1 cellular context compared by ENCODE assay signal in the genomic region with DNA sequence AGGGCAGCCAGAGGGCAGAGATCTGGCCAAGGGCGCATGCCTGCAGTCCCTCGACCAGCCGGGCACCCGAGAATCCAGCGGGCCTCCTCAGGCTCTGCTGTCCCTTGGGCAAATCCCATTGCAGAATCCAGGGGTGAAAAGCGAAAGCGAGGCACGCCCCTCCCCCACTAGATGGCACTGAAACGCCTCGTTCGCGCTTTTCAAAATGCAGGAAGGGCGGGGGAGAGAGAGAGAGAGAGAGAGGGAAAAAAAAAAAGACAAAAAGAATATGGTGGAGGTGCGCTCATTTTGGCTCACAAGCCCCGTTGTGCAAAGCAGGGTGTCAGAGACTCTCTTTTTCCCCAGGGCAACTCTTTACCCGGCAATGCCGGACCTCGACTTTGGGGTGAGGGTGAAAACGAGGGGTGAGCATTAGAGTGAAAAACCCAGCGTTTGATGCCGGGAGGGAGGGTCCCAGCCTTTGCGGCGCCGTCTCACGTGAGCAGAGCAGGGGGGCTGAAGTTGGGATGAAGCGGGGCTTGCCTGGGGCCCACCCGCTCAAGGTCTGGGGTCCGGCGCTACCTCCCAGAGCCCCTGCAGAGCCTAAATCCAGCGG.
TF ChIP-seq lines count a peak whose summit lies in the region.

No MANE protein-coding gene starts in this region.

TF ChIP-seq in WTC11, 78 proteins besides CTCF, POLR2A, EP300 and RAD21 (continued from another document and continues in another):
- TF ChIP-seq, protein P1, sequence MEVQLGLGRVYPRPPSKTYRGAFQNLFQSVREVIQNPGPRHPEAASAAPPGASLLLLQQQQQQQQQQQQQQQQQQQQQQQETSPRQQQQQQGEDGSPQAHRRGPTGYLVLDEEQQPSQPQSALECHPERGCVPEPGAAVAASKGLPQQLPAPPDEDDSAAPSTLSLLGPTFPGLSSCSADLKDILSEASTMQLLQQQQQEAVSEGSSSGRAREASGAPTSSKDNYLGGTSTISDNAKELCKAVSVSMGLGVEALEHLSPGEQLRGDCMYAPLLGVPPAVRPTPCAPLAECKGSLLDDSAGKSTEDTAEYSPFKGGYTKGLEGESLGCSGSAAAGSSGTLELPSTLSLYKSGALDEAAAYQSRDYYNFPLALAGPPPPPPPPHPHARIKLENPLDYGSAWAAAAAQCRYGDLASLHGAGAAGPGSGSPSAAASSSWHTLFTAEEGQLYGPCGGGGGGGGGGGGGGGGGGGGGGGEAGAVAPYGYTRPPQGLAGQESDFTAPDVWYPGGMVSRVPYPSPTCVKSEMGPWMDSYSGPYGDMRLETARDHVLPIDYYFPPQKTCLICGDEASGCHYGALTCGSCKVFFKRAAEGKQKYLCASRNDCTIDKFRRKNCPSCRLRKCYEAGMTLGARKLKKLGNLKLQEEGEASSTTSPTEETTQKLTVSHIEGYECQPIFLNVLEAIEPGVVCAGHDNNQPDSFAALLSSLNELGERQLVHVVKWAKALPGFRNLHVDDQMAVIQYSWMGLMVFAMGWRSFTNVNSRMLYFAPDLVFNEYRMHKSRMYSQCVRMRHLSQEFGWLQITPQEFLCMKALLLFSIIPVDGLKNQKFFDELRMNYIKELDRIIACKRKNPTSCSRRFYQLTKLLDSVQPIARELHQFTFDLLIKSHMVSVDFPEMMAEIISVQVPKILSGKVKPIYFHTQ (CRISPR knock-in tag; IDR thresholded peaks at IDR 0.05): no peak
- TF ChIP-seq, protein P2, sequence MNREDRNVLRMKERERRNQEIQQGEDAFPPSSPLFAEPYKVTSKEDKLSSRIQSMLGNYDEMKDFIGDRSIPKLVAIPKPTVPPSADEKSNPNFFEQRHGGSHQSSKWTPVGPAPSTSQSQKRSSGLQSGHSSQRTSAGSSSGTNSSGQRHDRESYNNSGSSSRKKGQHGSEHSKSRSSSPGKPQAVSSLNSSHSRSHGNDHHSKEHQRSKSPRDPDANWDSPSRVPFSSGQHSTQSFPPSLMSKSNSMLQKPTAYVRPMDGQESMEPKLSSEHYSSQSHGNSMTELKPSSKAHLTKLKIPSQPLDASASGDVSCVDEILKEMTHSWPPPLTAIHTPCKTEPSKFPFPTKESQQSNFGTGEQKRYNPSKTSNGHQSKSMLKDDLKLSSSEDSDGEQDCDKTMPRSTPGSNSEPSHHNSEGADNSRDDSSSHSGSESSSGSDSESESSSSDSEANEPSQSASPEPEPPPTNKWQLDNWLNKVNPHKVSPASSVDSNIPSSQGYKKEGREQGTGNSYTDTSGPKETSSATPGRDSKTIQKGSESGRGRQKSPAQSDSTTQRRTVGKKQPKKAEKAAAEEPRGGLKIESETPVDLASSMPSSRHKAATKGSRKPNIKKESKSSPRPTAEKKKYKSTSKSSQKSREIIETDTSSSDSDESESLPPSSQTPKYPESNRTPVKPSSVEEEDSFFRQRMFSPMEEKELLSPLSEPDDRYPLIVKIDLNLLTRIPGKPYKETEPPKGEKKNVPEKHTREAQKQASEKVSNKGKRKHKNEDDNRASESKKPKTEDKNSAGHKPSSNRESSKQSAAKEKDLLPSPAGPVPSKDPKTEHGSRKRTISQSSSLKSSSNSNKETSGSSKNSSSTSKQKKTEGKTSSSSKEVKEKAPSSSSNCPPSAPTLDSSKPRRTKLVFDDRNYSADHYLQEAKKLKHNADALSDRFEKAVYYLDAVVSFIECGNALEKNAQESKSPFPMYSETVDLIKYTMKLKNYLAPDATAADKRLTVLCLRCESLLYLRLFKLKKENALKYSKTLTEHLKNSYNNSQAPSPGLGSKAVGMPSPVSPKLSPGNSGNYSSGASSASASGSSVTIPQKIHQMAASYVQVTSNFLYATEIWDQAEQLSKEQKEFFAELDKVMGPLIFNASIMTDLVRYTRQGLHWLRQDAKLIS (CRISPR knock-in tag; IDR thresholded peaks at IDR 0.05; ENCODE audit: borderline replicate concordance): no peak
- no peak for TF ChIP-seq NFE2L1 (CRISPR knock-in tag; IDR thresholded peaks at IDR 0.05)
- TF ChIP-seq, protein P3, sequence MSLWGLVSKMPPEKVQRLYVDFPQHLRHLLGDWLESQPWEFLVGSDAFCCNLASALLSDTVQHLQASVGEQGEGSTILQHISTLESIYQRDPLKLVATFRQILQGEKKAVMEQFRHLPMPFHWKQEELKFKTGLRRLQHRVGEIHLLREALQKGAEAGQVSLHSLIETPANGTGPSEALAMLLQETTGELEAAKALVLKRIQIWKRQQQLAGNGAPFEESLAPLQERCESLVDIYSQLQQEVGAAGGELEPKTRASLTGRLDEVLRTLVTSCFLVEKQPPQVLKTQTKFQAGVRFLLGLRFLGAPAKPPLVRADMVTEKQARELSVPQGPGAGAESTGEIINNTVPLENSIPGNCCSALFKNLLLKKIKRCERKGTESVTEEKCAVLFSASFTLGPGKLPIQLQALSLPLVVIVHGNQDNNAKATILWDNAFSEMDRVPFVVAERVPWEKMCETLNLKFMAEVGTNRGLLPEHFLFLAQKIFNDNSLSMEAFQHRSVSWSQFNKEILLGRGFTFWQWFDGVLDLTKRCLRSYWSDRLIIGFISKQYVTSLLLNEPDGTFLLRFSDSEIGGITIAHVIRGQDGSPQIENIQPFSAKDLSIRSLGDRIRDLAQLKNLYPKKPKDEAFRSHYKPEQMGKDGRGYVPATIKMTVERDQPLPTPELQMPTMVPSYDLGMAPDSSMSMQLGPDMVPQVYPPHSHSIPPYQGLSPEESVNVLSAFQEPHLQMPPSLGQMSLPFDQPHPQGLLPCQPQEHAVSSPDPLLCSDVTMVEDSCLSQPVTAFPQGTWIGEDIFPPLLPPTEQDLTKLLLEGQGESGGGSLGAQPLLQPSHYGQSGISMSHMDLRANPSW (CRISPR knock-in tag; conservative IDR thresholded peaks at IDR 0.05; ENCODE audit: low read depth): no peak
- TF ChIP-seq NFYB (CRISPR knock-in tag; conservative IDR thresholded peaks at IDR 0.05; ENCODE audit: low read depth): no peak
- TF ChIP-seq, protein P4, sequence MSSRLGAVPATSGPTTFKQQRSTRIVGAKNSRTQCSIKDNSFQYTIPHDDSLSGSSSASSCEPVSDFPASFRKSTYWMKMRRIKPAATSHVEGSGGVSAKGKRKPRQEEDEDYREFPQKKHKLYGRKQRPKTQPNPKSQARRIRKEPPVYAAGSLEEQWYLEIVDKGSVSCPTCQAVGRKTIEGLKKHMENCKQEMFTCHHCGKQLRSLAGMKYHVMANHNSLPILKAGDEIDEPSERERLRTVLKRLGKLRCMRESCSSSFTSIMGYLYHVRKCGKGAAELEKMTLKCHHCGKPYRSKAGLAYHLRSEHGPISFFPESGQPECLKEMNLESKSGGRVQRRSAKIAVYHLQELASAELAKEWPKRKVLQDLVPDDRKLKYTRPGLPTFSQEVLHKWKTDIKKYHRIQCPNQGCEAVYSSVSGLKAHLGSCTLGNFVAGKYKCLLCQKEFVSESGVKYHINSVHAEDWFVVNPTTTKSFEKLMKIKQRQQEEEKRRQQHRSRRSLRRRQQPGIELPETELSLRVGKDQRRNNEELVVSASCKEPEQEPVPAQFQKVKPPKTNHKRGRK (CRISPR knock-in tag; IDR thresholded peaks at IDR 0.05; ENCODE audit: borderline replicate concordance): no peak
- TF ChIP-seq ZNF219 (CRISPR knock-in tag; IDR thresholded peaks at IDR 0.05; ENCODE audit: borderline replicate concordance): no peak
- TF ChIP-seq CBFB (CRISPR knock-in tag; IDR thresholded peaks at IDR 0.05; ENCODE audit: low read depth): no peak
- no peak for TF ChIP-seq ZNF138 (CRISPR knock-in tag; conservative IDR thresholded peaks at IDR 0.05)
- TF ChIP-seq, protein P5, sequence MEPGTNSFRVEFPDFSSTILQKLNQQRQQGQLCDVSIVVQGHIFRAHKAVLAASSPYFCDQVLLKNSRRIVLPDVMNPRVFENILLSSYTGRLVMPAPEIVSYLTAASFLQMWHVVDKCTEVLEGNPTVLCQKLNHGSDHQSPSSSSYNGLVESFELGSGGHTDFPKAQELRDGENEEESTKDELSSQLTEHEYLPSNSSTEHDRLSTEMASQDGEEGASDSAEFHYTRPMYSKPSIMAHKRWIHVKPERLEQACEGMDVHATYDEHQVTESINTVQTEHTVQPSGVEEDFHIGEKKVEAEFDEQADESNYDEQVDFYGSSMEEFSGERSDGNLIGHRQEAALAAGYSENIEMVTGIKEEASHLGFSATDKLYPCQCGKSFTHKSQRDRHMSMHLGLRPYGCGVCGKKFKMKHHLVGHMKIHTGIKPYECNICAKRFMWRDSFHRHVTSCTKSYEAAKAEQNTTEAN (CRISPR knock-in tag; IDR thresholded peaks at IDR 0.05): no peak
- TF ChIP-seq NR1H2 (CRISPR knock-in tag; IDR thresholded peaks at IDR 0.05): no peak
- TF ChIP-seq, protein P6, sequence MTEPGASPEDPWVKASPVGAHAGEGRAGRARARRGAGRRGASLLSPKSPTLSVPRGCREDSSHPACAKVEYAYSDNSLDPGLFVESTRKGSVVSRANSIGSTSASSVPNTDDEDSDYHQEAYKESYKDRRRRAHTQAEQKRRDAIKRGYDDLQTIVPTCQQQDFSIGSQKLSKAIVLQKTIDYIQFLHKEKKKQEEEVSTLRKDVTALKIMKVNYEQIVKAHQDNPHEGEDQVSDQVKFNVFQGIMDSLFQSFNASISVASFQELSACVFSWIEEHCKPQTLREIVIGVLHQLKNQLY (CRISPR knock-in tag; IDR thresholded peaks at IDR 0.05): no peak
- TF ChIP-seq, protein P7, sequence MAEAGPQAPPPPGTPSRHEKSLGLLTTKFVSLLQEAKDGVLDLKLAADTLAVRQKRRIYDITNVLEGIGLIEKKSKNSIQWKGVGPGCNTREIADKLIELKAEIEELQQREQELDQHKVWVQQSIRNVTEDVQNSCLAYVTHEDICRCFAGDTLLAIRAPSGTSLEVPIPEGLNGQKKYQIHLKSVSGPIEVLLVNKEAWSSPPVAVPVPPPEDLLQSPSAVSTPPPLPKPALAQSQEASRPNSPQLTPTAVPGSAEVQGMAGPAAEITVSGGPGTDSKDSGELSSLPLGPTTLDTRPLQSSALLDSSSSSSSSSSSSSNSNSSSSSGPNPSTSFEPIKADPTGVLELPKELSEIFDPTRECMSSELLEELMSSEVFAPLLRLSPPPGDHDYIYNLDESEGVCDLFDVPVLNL (CRISPR knock-in tag; IDR thresholded peaks at IDR 0.05; ENCODE audit: borderline replicate concordance, low read depth): no peak
- TF ChIP-seq, protein P8, sequence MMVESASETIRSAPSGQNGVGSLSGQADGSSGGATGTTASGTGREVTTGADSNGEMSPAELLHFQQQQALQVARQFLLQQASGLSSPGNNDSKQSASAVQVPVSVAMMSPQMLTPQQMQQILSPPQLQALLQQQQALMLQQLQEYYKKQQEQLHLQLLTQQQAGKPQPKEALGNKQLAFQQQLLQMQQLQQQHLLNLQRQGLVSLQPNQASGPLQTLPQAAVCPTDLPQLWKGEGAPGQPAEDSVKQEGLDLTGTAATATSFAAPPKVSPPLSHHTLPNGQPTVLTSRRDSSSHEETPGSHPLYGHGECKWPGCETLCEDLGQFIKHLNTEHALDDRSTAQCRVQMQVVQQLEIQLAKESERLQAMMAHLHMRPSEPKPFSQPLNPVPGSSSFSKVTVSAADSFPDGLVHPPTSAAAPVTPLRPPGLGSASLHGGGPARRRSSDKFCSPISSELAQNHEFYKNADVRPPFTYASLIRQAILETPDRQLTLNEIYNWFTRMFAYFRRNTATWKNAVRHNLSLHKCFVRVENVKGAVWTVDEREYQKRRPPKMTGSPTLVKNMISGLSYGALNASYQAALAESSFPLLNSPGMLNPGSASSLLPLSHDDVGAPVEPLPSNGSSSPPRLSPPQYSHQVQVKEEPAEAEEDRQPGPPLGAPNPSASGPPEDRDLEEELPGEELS (CRISPR knock-in tag; IDR thresholded peaks at IDR 0.05): no peak
- no peak for TF ChIP-seq ZNF396 (CRISPR knock-in tag; IDR thresholded peaks at IDR 0.05; ENCODE audit: borderline replicate concordance)
- TF ChIP-seq, protein P9, sequence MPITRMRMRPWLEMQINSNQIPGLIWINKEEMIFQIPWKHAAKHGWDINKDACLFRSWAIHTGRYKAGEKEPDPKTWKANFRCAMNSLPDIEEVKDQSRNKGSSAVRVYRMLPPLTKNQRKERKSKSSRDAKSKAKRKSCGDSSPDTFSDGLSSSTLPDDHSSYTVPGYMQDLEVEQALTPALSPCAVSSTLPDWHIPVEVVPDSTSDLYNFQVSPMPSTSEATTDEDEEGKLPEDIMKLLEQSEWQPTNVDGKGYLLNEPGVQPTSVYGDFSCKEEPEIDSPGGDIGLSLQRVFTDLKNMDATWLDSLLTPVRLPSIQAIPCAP (CRISPR knock-in tag; IDR thresholded peaks at IDR 0.05): no peak
- TF ChIP-seq, protein P10, sequence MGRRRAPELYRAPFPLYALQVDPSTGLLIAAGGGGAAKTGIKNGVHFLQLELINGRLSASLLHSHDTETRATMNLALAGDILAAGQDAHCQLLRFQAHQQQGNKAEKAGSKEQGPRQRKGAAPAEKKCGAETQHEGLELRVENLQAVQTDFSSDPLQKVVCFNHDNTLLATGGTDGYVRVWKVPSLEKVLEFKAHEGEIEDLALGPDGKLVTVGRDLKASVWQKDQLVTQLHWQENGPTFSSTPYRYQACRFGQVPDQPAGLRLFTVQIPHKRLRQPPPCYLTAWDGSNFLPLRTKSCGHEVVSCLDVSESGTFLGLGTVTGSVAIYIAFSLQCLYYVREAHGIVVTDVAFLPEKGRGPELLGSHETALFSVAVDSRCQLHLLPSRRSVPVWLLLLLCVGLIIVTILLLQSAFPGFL (CRISPR knock-in tag; IDR thresholded peaks at IDR 0.05; ENCODE audit: borderline replicate concordance): no peak
- TF ChIP-seq, protein P11, sequence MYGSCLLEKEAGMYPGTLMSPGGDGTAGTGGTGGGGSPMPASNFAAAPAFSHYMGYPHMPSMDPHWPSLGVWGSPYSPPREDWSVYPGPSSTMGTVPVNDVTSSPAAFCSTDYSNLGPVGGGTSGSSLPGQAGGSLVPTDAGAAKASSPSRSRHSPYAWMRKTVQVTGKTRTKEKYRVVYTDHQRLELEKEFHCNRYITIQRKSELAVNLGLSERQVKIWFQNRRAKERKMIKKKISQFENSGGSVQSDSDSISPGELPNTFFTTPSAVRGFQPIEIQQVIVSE (CRISPR knock-in tag; IDR thresholded peaks at IDR 0.05; ENCODE audit: borderline replicate concordance): no peak
- TF ChIP-seq SMAD3 (CRISPR knock-in tag; IDR thresholded peaks at IDR 0.05; ENCODE audit: borderline replicate concordance): no peak
- TF ChIP-seq, protein P12, sequence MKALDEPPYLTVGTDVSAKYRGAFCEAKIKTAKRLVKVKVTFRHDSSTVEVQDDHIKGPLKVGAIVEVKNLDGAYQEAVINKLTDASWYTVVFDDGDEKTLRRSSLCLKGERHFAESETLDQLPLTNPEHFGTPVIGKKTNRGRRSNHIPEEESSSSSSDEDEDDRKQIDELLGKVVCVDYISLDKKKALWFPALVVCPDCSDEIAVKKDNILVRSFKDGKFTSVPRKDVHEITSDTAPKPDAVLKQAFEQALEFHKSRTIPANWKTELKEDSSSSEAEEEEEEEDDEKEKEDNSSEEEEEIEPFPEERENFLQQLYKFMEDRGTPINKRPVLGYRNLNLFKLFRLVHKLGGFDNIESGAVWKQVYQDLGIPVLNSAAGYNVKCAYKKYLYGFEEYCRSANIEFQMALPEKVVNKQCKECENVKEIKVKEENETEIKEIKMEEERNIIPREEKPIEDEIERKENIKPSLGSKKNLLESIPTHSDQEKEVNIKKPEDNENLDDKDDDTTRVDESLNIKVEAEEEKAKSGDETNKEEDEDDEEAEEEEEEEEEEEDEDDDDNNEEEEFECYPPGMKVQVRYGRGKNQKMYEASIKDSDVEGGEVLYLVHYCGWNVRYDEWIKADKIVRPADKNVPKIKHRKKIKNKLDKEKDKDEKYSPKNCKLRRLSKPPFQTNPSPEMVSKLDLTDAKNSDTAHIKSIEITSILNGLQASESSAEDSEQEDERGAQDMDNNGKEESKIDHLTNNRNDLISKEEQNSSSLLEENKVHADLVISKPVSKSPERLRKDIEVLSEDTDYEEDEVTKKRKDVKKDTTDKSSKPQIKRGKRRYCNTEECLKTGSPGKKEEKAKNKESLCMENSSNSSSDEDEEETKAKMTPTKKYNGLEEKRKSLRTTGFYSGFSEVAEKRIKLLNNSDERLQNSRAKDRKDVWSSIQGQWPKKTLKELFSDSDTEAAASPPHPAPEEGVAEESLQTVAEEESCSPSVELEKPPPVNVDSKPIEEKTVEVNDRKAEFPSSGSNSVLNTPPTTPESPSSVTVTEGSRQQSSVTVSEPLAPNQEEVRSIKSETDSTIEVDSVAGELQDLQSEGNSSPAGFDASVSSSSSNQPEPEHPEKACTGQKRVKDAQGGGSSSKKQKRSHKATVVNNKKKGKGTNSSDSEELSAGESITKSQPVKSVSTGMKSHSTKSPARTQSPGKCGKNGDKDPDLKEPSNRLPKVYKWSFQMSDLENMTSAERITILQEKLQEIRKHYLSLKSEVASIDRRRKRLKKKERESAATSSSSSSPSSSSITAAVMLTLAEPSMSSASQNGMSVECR (CRISPR knock-in tag; IDR thresholded peaks at IDR 0.05; ENCODE audit: borderline replicate concordance): no peak; the same call in 1 of the 2 replicates
